11 cellular contexts compared by ENCODE assay signal in genomic region chr15:92833493-92834271, GRCh38.
DNase-seq lines count a peak whose midpoint lies in the region; ATAC-seq, FAIRE-seq and TF ChIP-seq lines count a peak whose summit lies in the region.
"Had no signal": no experiment of that assay in that cellular context is flagged by ENCODE, and none has a peak within 500 bp of the region (broad histone marks: within the 10 kb centered on the region; RNA-seq: fewer than 3 reads in every experiment).

No MANE protein-coding gene starts in this region.

- H3K9ac ChIP-seq in SU-DHL-6 (ENCODE audit: low read length): no peak overlapping the region
- no peak overlapping the region for H3K9ac ChIP-seq in fibroblast of lung (ENCODE audit: insufficient read depth, low read length)

- H3K4me2 ChIP-seq in SU-DHL-6 (ENCODE audit: low read depth, low read length, poor library complexity, severe bottlenecking): no peak overlapping the region
- no peak overlapping the region for H3K4me2 ChIP-seq in fibroblast of lung (ENCODE audit: extremely low read depth, insufficient read depth, low read length)

- H3K27me3 ChIP-seq in SU-DHL-6 (ENCODE audit: low read length): no peaks in the 10 kb centered on the region
- H3K27me3 ChIP-seq in fibroblast of lung (ENCODE audit: control insufficient read depth, insufficient read depth, low read length): no peaks in the 10 kb centered on the region
- no peaks in the 10 kb centered on the region for H3K27me3 ChIP-seq in small intestine (ENCODE audit: control insufficient read depth in 2 of 2, insufficient read depth in 2 of 2, low read length in 2 of 2)

- FAIRE-seq in small intestine (lab: Jason Lieb, UNC) (no peak), frontal cortex (lab: Jason Lieb, UNC) (no peak)
- FAIRE-seq: endothelial cell of umbilical vein, TTC549 had no signal

- no peak for ATAC-seq in GM18498 (IDR thresholded peaks at IDR 0.05; ENCODE audit: unreplicated experiment)

- H3K36me3 ChIP-seq in SU-DHL-6 (ENCODE audit: low read length) (no peaks in the 10 kb centered on the region), fibroblast of lung (ENCODE audit: control insufficient read depth, insufficient read depth, low read length) (no peaks in the 10 kb centered on the region), small intestine (ENCODE audit: control insufficient read depth in 2 of 2, insufficient read depth in 2 of 2, low read length in 2 of 2) (no peaks in the 10 kb centered on the region)

- H3K27ac ChIP-seq in SU-DHL-6 (ENCODE audit: low read depth, low read length) (peak overlapping the region; percentile 1; the same call in 1 of the 2 replicates), fibroblast of lung (ENCODE audit: insufficient read depth, low read length) (no peak overlapping the region), small intestine (ENCODE audit: low read depth in 1 of 2, low read length in 1 of 2) (peak overlapping the region; percentile 4 to 96)

- H3K4me3 ChIP-seq in GM12865 (ENCODE audit: low read depth, low read length) (peak overlapping the region; percentile 53; the same call in 1 of the 2 replicates), SU-DHL-6 (ENCODE audit: insufficient read depth, low read length, poor library complexity, severe bottlenecking) (no peak overlapping the region), fibroblast of lung (replicated peaks in 1 of 4; ENCODE audit: control extremely low read depth in 1 of 4, insufficient read depth in 1 of 4, low read depth in 3 of 4, low read length in 4 of 4) (no peak overlapping the region), small intestine (ENCODE audit: low read depth in 1 of 2, low read length in 2 of 2) (no peak overlapping the region)

- DNase-seq in GM12865 (ENCODE audit: low read depth): no peak
- DNase-seq in fibroblast of lung (ENCODE audit: low read depth in 2 of 2): no peak
- DNase-seq in small intestine: no peak
- DNase-seq in frontal cortex (ENCODE audit: low spot score in 2 of 2): no peak
- DNase-seq in DMS114 treated with DMSO at 0.1 percent for 48 hours (lab: John Stamatoyannopoulos, UW; ENCODE audit: unreplicated experiment): no peak
- DNase-seq in NCI-H748 treated with DMSO at 0.1 percent for 48 hours (lab: John Stamatoyannopoulos, UW): no peak
- DNase-seq: stimulated activated naive CD4-positive, alpha-beta T cell treated with Interleukin-2 at 50 U/mL for 16 hours had no signal

- 84 to 89% (median 87%) methylated on average over 5 of the region's 5 CpGs for WGBS in small intestine, 3 donors

- no peaks in the 10 kb centered on the region for H3K9me3 ChIP-seq in SU-DHL-6 (ENCODE audit: insufficient read depth, low read length)
- no peaks in the 10 kb centered on the region for H3K9me3 ChIP-seq in fibroblast of lung (ENCODE audit: control insufficient read depth, insufficient read depth, low read depth, low read length)
- no peaks in the 10 kb centered on the region for H3K9me3 ChIP-seq in small intestine (ENCODE audit: control insufficient read depth, low read depth)

- no peak for TF ChIP-seq CTCF in GM12865 (IDR thresholded peaks at IDR 0.05; ENCODE audit: insufficient read depth, low read depth, low read length, missing control alignments)
- no peak for TF ChIP-seq CTCF in SU-DHL-6 (IDR thresholded peaks at IDR 0.05; ENCODE audit: insufficient read depth, low read length, poor library complexity, severe bottlenecking)
- TF ChIP-seq CTCF in fibroblast of lung (conservative IDR thresholded peaks at IDR 0.05 in 1 of 2, IDR thresholded peaks at IDR 0.05 in 1 of 2; ENCODE audit: low read depth in 1 of 2, low read length in 2 of 2): no peak

- H4K20me1 ChIP-seq in SU-DHL-6 (ENCODE audit: low read depth, low read length): no peaks in the 10 kb centered on the region
- H4K20me1 ChIP-seq in fibroblast of lung (ENCODE audit: control insufficient read depth, extremely low read depth, insufficient read depth, low read length): no peaks in the 10 kb centered on the region

- no peaks in the 10 kb centered on the region for H3K9me2 ChIP-seq in SU-DHL-6 (replicated peaks; ENCODE audit: insufficient read depth, low read length)

- peak overlapping the region; percentile 43 for H2AFZ ChIP-seq in SU-DHL-6 (ENCODE audit: low read depth, low read length, severe bottlenecking)
- H2AFZ ChIP-seq in fibroblast of lung (ENCODE audit: low read length): peak overlapping the region; percentile 2

- H3K79me2 ChIP-seq in SU-DHL-6 (ENCODE audit: insufficient read depth, low read length): no peaks in the 10 kb centered on the region
- H3K79me2 ChIP-seq in fibroblast of lung (ENCODE audit: control insufficient read depth, insufficient read depth, low read length): no peaks in the 10 kb centered on the region

- H3K4me1 ChIP-seq in fibroblast of lung (ENCODE audit: control insufficient read depth, extremely low read depth, insufficient read depth, low read length) (peaks cover 8% of the 10 kb centered on the region), small intestine (ENCODE audit: control insufficient read depth in 2 of 2, insufficient read depth in 1 of 2, low read depth in 1 of 2, low read length in 1 of 2) (peaks cover 3 to 11% of the 10 kb centered on the region in 2 donors)

- H3F3A ChIP-seq in SU-DHL-6 (ENCODE audit: insufficient read depth): peaks cover 45% of the 10 kb centered on the region
